Comparison of ENCODE assay signal across 32 cellular contexts in genomic region chr5:33160871-33161270, GRCh38.
"Had no signal": no experiment of that assay in that cellular context is flagged by ENCODE, and none has a peak within 500 bp of the region (broad histone marks: within the 10 kb centered on the region; RNA-seq: fewer than 3 reads in every experiment).

No MANE protein-coding gene starts in this region.

- FAIRE-seq: endometrium, endothelial cell of umbilical vein had no signal

- ATAC-seq: activated CD4-positive, alpha-beta T cell treated with anti-CD3 and anti-CD28 coated beads for 36 hours; activated CD8-positive, alpha-beta memory T cell treated with anti-CD3 and anti-CD28 coated beads, Interleukin-2, amount 10 ng/mL, durations not matched to agents 7 days and 5 days; activated CD8-positive, alpha-beta T cell treated with anti-CD3 and anti-CD28 coated beads, Interleukin-2, amount 10 ng/mL, durations not matched to agents 7 days and 5 days; activated naive CD8-positive, alpha-beta T cell treated with anti-CD3 and anti-CD28 coated beads, Interleukin-2, amount 50 U/mL, for 24 hours; body of pancreas; gastroesophageal sphincter; heart right ventricle had no signal

- H3K4me3 ChIP-seq: adrenal gland, body of pancreas, cardiac muscle cell, colonic mucosa, esophagus muscularis mucosa, gastroesophageal sphincter, heart right ventricle, hepatocyte had no signal

- DNase-seq: activated CD4-positive, alpha-beta memory T cell treated with anti-CD3 and anti-CD28 coated beads for 36 hours; activated CD4-positive, alpha-beta T cell treated with anti-CD3 and anti-CD28 coated beads for 36 hours; activated CD4-positive, alpha-beta T cell treated with anti-CD3 and anti-CD28 coated beads, Interleukin-2, amount 10 ng/mL, durations not matched to agents 24 days and 14 days; activated CD4-positive, CD25-positive, alpha-beta regulatory T cell; activated CD4-positive, CD25-positive, alpha-beta regulatory T cell treated with anti-CD3 and anti-CD28 coated beads, Interleukin-2, amount 50 U/mL, for 72 hours; activated CD8-positive, alpha-beta memory T cell treated with anti-CD3 and anti-CD28 coated beads, Interleukin-2, amount 10 ng/mL, durations not matched to agents 7 days and 5 days; activated CD8-positive, alpha-beta memory T cell treated with anti-CD3 and anti-CD28 coated beads, Interleukin-2, amount 50 U/mL, for 4 hours; activated CD8-positive, alpha-beta T cell treated with anti-CD3 and anti-CD28 coated beads, Interleukin-2, amount 10 ng/mL, durations not matched to agents 7 days and 5 days; activated effector memory CD4-positive, alpha-beta T cell treated with anti-CD3 and anti-CD28 coated beads, Interleukin-2, amount 50 U/mL, for 16 hours; activated naive CD4-positive, alpha-beta T cell treated with anti-CD3 and anti-CD28 coated beads for 36 hours; activated naive CD8-positive, alpha-beta T cell treated with anti-CD3 and anti-CD28 coated beads for 36 hours; activated naive CD8-positive, alpha-beta T cell treated with anti-CD3 and anti-CD28 coated beads, Interleukin-2, amount 50 U/mL, for 24 hours; activated T-cell treated with anti-CD3 and anti-CD28 coated beads, Interleukin-2, amount 50 U/mL, for 1 hour; activated T-cell treated with anti-CD3 and anti-CD28 coated beads, Interleukin-2, amount 50 U/mL, for 48 hours; adrenal gland; amygdala; aorta; body of pancreas; central memory CD4-positive, alpha-beta T cell; cerebellar nuclear complex; colonic mucosa; effector CD8-positive, alpha-beta T cell; erythroblast; foreskin melanocyte; heart right ventricle; T-helper 2 cell had no signal

- H3K36me3 ChIP-seq: adrenal gland, cardiac muscle cell, colonic mucosa, esophagus muscularis mucosa, gastroesophageal sphincter, heart right ventricle had no signal

- H3K27me3 ChIP-seq: adrenal gland, body of pancreas, cardiac muscle cell, colonic mucosa, esophagus muscularis mucosa, gastroesophageal sphincter, heart right ventricle, hepatocyte had no signal
